8 cellular contexts compared by ENCODE assay signal in the genomic region with DNA sequence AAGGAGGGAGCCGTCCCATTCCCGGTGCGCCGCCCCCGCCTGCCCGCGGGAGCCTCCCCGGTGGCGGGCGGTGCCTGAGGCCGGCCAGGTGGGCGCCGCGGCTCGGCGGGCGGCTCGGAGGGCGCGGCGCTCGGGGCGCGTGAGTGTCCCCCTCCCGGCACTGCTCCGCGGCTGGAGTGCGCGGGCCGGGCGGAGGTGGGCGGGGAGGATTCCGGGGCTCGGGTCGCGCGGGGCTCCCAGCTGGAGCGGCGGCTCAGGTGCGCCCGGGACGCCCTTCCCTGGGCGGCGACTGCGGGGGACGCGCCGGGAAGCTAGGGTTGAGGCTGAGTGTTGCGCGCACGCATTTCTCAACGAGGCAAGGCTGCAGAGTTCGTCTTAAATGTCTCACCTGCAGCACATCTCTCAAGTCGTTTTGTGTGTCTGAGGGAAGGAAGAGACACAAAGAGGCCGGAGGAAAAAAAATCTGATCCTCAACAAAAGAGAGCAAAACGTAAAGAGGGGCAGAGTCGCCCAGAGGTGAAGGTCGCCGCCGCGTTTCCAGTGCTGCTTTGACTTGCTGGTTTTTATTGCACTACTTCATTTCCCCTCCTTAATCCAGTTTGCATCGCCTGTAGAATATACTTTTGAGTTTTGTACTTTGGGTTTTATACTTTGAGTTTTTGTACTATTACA.
DNase-seq lines count a peak whose midpoint lies in the region; ATAC-seq and TF ChIP-seq lines count a peak whose summit lies in the region.

No MANE protein-coding gene starts in this region.

- no peak for TF ChIP-seq POLR2A in vagina (IDR thresholded peaks at IDR 0.05)

- H4K20me1 ChIP-seq in SK-N-SH (ENCODE audit: insufficient read depth) = no peaks in the 10 kb centered on the region

- DNase-seq in heart right ventricle = no peak
- no peak for DNase-seq in Right ventricle myocardium superior
- DNase-seq in vagina (ENCODE audit: extremely low spot score in 2 of 2) = no peak
- DNase-seq in SK-N-SH = no peak
- DNase-seq in central memory CD4-positive, alpha-beta T cell = no peak

- intact Hi-C loops in heart right ventricle (cut with DNase I) (loop anchor here in 1 of 10 donors (5.0 kb wide), 1 partner anchor 76 kb away; no protein-coding TSS in a partner anchor), Right ventricle myocardium superior (cut with DNase I) (loop anchor here (5.0 kb wide), 1 partner anchor 76 kb away; no protein-coding TSS in a partner anchor), vagina (cut with DNase I) (no loop called here)
- intact Hi-C loops in dendritic cell treated with granulocyte-macrophage colony-stimulating factor and Interleukin-4, amounts not matched to agents 40 ng/mL and 50 ng/mL, for 4 days (cut with micrococcal nuclease) = no loop called here

- H3K27me3 ChIP-seq in heart right ventricle (peaks cover 0 to 46% (median 17%) of the 10 kb centered on the region in 7 donors), mucosa of rectum (ENCODE audit: control insufficient read depth in 2 of 2, insufficient read depth in 2 of 2, low read length in 2 of 2) (peaks cover 0 to 25% of the 10 kb centered on the region in 2 donors), vagina (no peaks in the 10 kb centered on the region), SK-N-SH (ENCODE audit: insufficient read depth) (peaks cover 23% of the 10 kb centered on the region)

- peak overlapping the region; percentile 35 for H3K4me3 Mint-ChIP-seq in dendritic cell treated with granulocyte-macrophage colony-stimulating factor and Interleukin-4, amounts not matched to agents 40 ng/mL and 50 ng/mL, for 4 days

- 4% methylated on average over 45 to 62 of the region's 62 CpGs for WGBS in heart right ventricle, 2 donors
- WGBS in SK-N-SH (ENCODE audit: low lambda C conversion rate) = 53% methylated on average over 13 of the region's 62 CpGs

- H3K9me2 ChIP-seq in SK-N-SH = no peaks in the 10 kb centered on the region

- H3K36me3 Mint-ChIP-seq in dendritic cell treated with granulocyte-macrophage colony-stimulating factor and Interleukin-4, amounts not matched to agents 40 ng/mL and 50 ng/mL, for 4 days (ENCODE audit: low read depth) = no peaks in the 10 kb centered on the region

- H3K4me1 ChIP-seq in heart right ventricle (peaks cover 0 to 33% (median 9%) of the 10 kb centered on the region in 9 donors), mucosa of rectum (ENCODE audit: control insufficient read depth in 2 of 2, insufficient read depth in 2 of 2, low read length in 2 of 2) (peaks cover 4 to 8% of the 10 kb centered on the region in 2 donors), vagina (peaks cover 11% of the 10 kb centered on the region), SK-N-SH (ENCODE audit: control insufficient read depth in 1 of 2, insufficient read depth in 2 of 2, low read depth in 1 of 2, low read length in 1 of 2) (no peaks in the 10 kb centered on the region; a peak in 1 of 4 replicates)

- H3K9me3 Mint-ChIP-seq in dendritic cell treated with granulocyte-macrophage colony-stimulating factor and Interleukin-4, amounts not matched to agents 40 ng/mL and 50 ng/mL, for 4 days = peaks cover 4% of the 10 kb centered on the region

- H3K27ac ChIP-seq in heart right ventricle (peak overlapping the region in 9 of 10 donors; percentile 27 to 86 (median 80)), mucosa of rectum (ENCODE audit: low read depth in 2 of 2, low read length in 2 of 2) (no peak overlapping the region), vagina (peak overlapping the region; percentile 68), SK-N-SH (ENCODE audit: low read depth in 2 of 2, low read length in 1 of 2) (no peak overlapping the region)

- H3K9ac ChIP-seq in mucosa of rectum (ENCODE audit: low read depth in 1 of 2, low read length in 2 of 2) = no peak overlapping the region
- no peak overlapping the region for H3K9ac ChIP-seq in SK-N-SH

- H3K79me2 ChIP-seq in SK-N-SH (ENCODE audit: insufficient read depth) = no peaks in the 10 kb centered on the region

- H3K27me3 Mint-ChIP-seq in dendritic cell treated with granulocyte-macrophage colony-stimulating factor and Interleukin-4, amounts not matched to agents 40 ng/mL and 50 ng/mL, for 4 days = peaks cover 48% of the 10 kb centered on the region

- no peak overlapping the region for H2AFZ ChIP-seq in SK-N-SH (ENCODE audit: low read depth)

- H3K4me1 Mint-ChIP-seq in dendritic cell treated with granulocyte-macrophage colony-stimulating factor and Interleukin-4, amounts not matched to agents 40 ng/mL and 50 ng/mL, for 4 days (ENCODE audit: low read depth) = no peaks in the 10 kb centered on the region

- POLR2A ChIA-PET in SK-N-SH (lab: Yijun Ruan, JAX) = no interaction called here

- H3F3A ChIP-seq in SK-N-SH (replicated peaks; ENCODE audit: insufficient read depth) = no peaks in the 10 kb centered on the region

- H3K4me3 ChIP-seq in heart right ventricle (peak overlapping the region; percentile 58 to 77 (median 64)), mucosa of rectum (ENCODE audit: low read length in 2 of 2) (peak overlapping the region; percentile 55 to 69), vagina (peak overlapping the region; percentile 55 to 59), SK-N-SH (ENCODE audit: low read depth in 2 of 2, low read length in 1 of 2) (peak overlapping the region in 1 of 2 experiments; percentile 48; a peak in 1 of 4 replicates)

- TF ChIP-seq EP300 in SK-N-SH (IDR thresholded peaks at IDR 0.05; ENCODE audit: borderline replicate concordance in 1 of 2, low read depth in 1 of 2, low read length in 1 of 2) = no peak

- ATAC-seq in heart right ventricle (peak in 3 of 8 donors; percentile 14 to 48 (median 28)), Right ventricle myocardium superior (ENCODE audit: poor library complexity) (no peak), GM18867 (IDR thresholded peaks at IDR 0.05; ENCODE audit: unreplicated experiment) (no peak)

- no peak overlapping the region for H3K4me2 ChIP-seq in SK-N-SH

- no peak for TF ChIP-seq RAD21 in SK-N-SH (IDR thresholded peaks at IDR 0.05; ENCODE audit: low read length)

- TF ChIP-seq CTCF in heart right ventricle (IDR thresholded peaks at IDR 0.05) (no peak), vagina (IDR thresholded peaks at IDR 0.05) (no peak), SK-N-SH (IDR thresholded peaks at IDR 0.05) (no peak)

- H3K9me3 ChIP-seq in heart right ventricle (peaks cover 0 to 24% (median 7%) of the 10 kb centered on the region in 11 donors), mucosa of rectum (ENCODE audit: control insufficient read depth in 2 of 2, low read length in 2 of 2) (peaks cover 0 to 2% of the 10 kb centered on the region in 2 donors), vagina (no peaks in the 10 kb centered on the region), SK-N-SH (no peaks in the 10 kb centered on the region)

- no peak overlapping the region for H3K27ac Mint-ChIP-seq in dendritic cell treated with granulocyte-macrophage colony-stimulating factor and Interleukin-4, amounts not matched to agents 40 ng/mL and 50 ng/mL, for 4 days

- CTCF ChIA-PET in SK-N-SH (lab: Yijun Ruan, JAX) = interaction anchor here (0.7 to 0.8 kb wide), 2 partner anchors 29 to 302 kb away, joined by 3 read pairs; no protein-coding TSS in a partner anchor

- H3K36me3 ChIP-seq in heart right ventricle (no peaks in the 10 kb centered on the region), mucosa of rectum (ENCODE audit: control insufficient read depth in 2 of 2, insufficient read depth in 2 of 2, low read length in 2 of 2) (no peaks in the 10 kb centered on the region), vagina (no peaks in the 10 kb centered on the region), SK-N-SH (replicated peaks in 1 of 2; ENCODE audit: control insufficient read depth in 1 of 2, insufficient read depth in 2 of 2, low read length in 1 of 2) (no peaks in the 10 kb centered on the region)

TF ChIP-seq in SK-N-SH, 30 proteins besides CTCF, POLR2A, EP300 and RAD21 (continues in another document):
- TF ChIP-seq NRF1 (IDR thresholded peaks at IDR 0.05; ENCODE audit: low read depth, low read length) (no peak), FOXM1 (IDR thresholded peaks at IDR 0.05; ENCODE audit: low read depth) (no peak), RCOR1 (IDR thresholded peaks at IDR 0.05; ENCODE audit: low read length) (no peak), MXI1 (IDR thresholded peaks at IDR 0.05; ENCODE audit: low read depth, low read length) (no peak), ELF1 (IDR thresholded peaks at IDR 0.05) (no peak), EZH2phosphoT487 (IDR thresholded peaks at IDR 0.05; ENCODE audit: borderline replicate concordance, low read depth) (no peak), TAF1 (IDR thresholded peaks at IDR 0.05; ENCODE audit: borderline replicate concordance, low read depth, low read length) (no peak), GATA2 (CRISPR knock-in tag; IDR thresholded peaks at IDR 0.05) (no peak), IRF3 (IDR thresholded peaks at IDR 0.05; ENCODE audit: low read depth, low read length) (no peak), CHD2 (IDR thresholded peaks at IDR 0.05; ENCODE audit: low read length, partially characterized antibody) (no peak), PBX3 (IDR thresholded peaks at IDR 0.05) (no peak)
- TF ChIP-seq, protein P1, sequence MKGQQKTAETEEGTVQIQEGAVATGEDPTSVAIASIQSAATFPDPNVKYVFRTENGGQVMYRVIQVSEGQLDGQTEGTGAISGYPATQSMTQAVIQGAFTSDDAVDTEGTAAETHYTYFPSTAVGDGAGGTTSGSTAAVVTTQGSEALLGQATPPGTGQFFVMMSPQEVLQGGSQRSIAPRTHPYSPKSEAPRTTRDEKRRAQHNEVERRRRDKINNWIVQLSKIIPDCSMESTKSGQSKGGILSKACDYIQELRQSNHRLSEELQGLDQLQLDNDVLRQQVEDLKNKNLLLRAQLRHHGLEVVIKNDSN (IDR thresholded peaks at IDR 0.05; ENCODE audit: borderline replicate concordance, low read depth) = no peak

Comparison
In these comparisons a context has a peak if more than half of its experiments do, and no peak if none do; other contexts are left out.
1. H3K27ac ChIP-seq: peak in heart right ventricle (9 of 10) and vagina (single experiment); none in mucosa of rectum (0 of 2) and SK-N-SH (0 of 2).